In genomic region chr10:76393875-76394706, GRCh38 we compare ENCODE assay signal across 15 cellular contexts.
"Had no signal": no experiment of that assay in that cellular context is flagged by ENCODE, and none has a peak within 500 bp of the region (broad histone marks: within the 10 kb centered on the region; RNA-seq: fewer than 3 reads in every experiment).

No MANE protein-coding gene starts in this region.

- H3K4me2 ChIP-seq: SK-N-SH had no signal

- H3K27ac ChIP-seq: psoas muscle had no signal

- H3K9ac ChIP-seq: SK-N-SH had no signal

- DNase-seq: activated CD4-positive, alpha-beta T cell treated with anti-CD3 and anti-CD28 coated beads for 48 hours; activated CD8-positive, alpha-beta memory T cell treated with anti-CD3 and anti-CD28 coated beads, Interleukin-2, amount 50 U/mL, for 48 hours; activated CD8-positive, alpha-beta T cell treated with anti-CD3 and anti-CD28 coated beads, Interleukin-2, amount 10 ng/mL, durations not matched to agents 7 days and 5 days; activated naive CD4-positive, alpha-beta T cell treated with Interleukin-2 at 50 U/mL for 16 hours; activated naive CD8-positive, alpha-beta T cell treated with anti-CD3 and anti-CD28 coated beads, Interleukin-2, amount 50 U/mL, for 24 hours; cerebellar nuclear complex; endodermal cell; erythroblast; immature natural killer cell; left cardiac atrium; occipital lobe; psoas muscle; SK-N-SH had no signal

- ATAC-seq: activated CD8-positive, alpha-beta T cell treated with anti-CD3 and anti-CD28 coated beads, Interleukin-2, amount 10 ng/mL, durations not matched to agents 7 days and 5 days; activated naive CD8-positive, alpha-beta T cell treated with anti-CD3 and anti-CD28 coated beads, Interleukin-2, amount 50 U/mL, for 24 hours; natural killer cell treated with Interleukin-12 subunit alpha and Interleukin-12 subunit beta and Interleukin-15 and Interleukin-18, amount 100 ng/mL, for 72 hours; psoas muscle; WTC11 had no signal

- H3K9me3 ChIP-seq: psoas muscle, SK-N-SH had no signal

- H3K9me2 ChIP-seq: SK-N-SH had no signal

- H3K4me3 ChIP-seq: psoas muscle had no signal
